Comparison of ENCODE assay signal across 2 cellular contexts in the genomic region with DNA sequence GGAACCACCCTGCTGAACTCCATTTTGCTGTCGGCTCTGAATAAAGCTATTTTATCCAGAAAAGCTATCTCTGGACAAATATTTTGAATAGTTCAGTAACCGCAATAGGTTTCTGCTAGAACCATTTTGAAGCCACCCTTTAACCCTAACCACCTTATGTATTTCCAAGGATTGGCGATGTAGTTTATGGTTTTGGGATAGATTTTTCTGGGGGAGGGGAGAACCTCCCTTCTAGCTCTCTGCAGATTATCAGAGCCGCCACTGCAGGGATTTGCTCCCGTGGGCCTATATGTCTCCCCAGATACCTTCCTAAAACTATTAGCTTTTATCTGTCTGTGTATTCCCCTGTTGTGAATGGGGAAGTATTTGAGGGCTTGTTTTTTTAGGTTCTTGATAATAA.
TF ChIP-seq lines count a peak whose summit lies in the region.

No MANE protein-coding gene starts in this region.

TF ChIP-seq in endothelial cell of umbilical vein, 7 proteins besides CTCF, POLR2A, EP300 and RAD21:
- TF ChIP-seq MAX (IDR thresholded peaks at IDR 0.05; ENCODE audit: insufficient read depth, insufficient read length): no peak
- no peak for TF ChIP-seq MYC (IDR thresholded peaks at IDR 0.05; ENCODE audit: low read depth, low read length)
- TF ChIP-seq GATA2 (IDR thresholded peaks at IDR 0.05; ENCODE audit: insufficient read depth, insufficient read length, low read depth, low read length): no peak
- TF ChIP-seq JUN (IDR thresholded peaks at IDR 0.05; ENCODE audit: borderline replicate concordance, insufficient read depth, insufficient read length, low read depth): no peak
- no peak for TF ChIP-seq FOS (IDR thresholded peaks at IDR 0.05; ENCODE audit: borderline replicate concordance, insufficient read depth, low read length)
- no peak for TF ChIP-seq EZH2 (IDR thresholded peaks at IDR 0.05; ENCODE audit: borderline replicate concordance, low read depth, low read length, severe bottlenecking)
- no peak for TF ChIP-seq POLR2AphosphoS5 (IDR thresholded peaks at IDR 0.05; ENCODE audit: insufficient read depth, low read depth, low read length)

TF ChIP-seq in GM12891, 5 proteins besides CTCF, POLR2A, EP300 and RAD21:
- TF ChIP-seq POLR2AphosphoS5 (IDR thresholded peaks at IDR 0.05; ENCODE audit: low read depth, low read length): no peak
TF ChIP-seq in GM12891: peak in this region for 0.
